12 cellular contexts compared by ENCODE assay signal in the genomic region with DNA sequence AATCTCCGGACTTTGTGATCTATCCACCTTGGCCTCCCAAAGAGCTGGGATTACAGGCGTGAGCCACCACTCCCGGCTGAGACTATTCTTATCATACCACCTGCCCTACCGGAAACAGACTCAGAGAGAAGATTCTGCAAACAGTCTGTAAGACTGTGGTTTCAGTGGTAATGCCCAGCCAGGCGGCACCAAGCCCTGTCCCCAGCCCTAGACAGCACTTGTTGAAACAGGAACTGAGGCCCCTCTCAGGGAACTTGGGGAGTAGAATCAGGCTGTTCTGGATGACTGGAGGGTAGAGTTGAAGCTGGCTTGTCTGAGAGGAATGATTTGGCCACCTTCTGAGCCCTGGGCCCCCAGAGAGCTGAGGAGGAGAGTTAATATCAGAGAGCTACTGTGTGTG. TPM values are rescaled to one million over a fixed set of nuclear protein-coding genes. Genes with fewer than 3 reads are reported as not detected.
DNase-seq lines count a peak whose midpoint lies in the region; ATAC-seq and TF ChIP-seq lines count a peak whose summit lies in the region.
"Had no signal": no experiment of that assay in that cellular context is flagged by ENCODE, and none has a peak within 500 bp of the region (broad histone marks: within the 10 kb centered on the region; RNA-seq: fewer than 3 reads in every experiment).

No MANE protein-coding gene starts in this region.

- in situ Hi-C loops in HAP-1 (cut with MboI; ENCODE audit: low sequenced_read_pairs), result no loop called here

- intact Hi-C loops in spleen (cut with DNase I; ENCODE audit: low total_unique reads), result no loop called here

- H3K4me1 ChIP-seq in spleen, result peaks cover 0 to 37% (median 22%) of the 10 kb centered on the region in 6 donors
- no peaks in the 10 kb centered on the region for H3K4me1 ChIP-seq in HAP-1
- H3K4me1 ChIP-seq: parathyroid adenoma had no signal

- H3K9me3 ChIP-seq in spleen, result no peaks in the 10 kb centered on the region
- H3K9me3 ChIP-seq in HAP-1, result no peaks in the 10 kb centered on the region

- H3K27me3 ChIP-seq in spleen (replicated peaks in 1 of 7) (peaks cover 0 to 47% (median 20%) of the 10 kb centered on the region in 7 donors), HAP-1 (ENCODE audit: low read depth) (no peaks in the 10 kb centered on the region)

- no peak overlapping the region for H3K4me3 ChIP-seq in spleen
- H3K4me3 ChIP-seq in HAP-1, result no peak overlapping the region

- WGBS in spleen, 5 donors, result 27 to 45% (median 32%) methylated on average over 1 to 5 of the region's 5 CpGs

- no peaks in the 10 kb centered on the region for H3K36me3 ChIP-seq in spleen
- H3K36me3 ChIP-seq in HAP-1 (replicated peaks), result no peaks in the 10 kb centered on the region

- no peak overlapping the region for H3K27ac ChIP-seq in spleen
- H3K27ac ChIP-seq: 22Rv1, parathyroid adenoma had no signal

- TF ChIP-seq POLR2A in spleen (IDR thresholded peaks at IDR 0.05), result no peak

- ATAC-seq in HG03045 (IDR thresholded peaks at IDR 0.05; ENCODE audit: unreplicated experiment), result peak; percentile 82

- no peak for TF ChIP-seq CTCF in spleen (IDR thresholded peaks at IDR 0.05 in 8 of 11, conservative IDR thresholded peaks at IDR 0.05 in 3 of 11)

- DNase-seq in DMS79 (lab: John Stamatoyannopoulos, UW), result peak; percentile 5
- no peak for DNase-seq in DMS79 treated with DMSO at 0.1 percent for 48 hours (lab: John Stamatoyannopoulos, UW)
- peak; percentile 2 for DNase-seq in RPMI8226
- peak; percentile 89 for DNase-seq in spleen
- DNase-seq in NCI-H2081 treated with DMSO at 0.1 percent for 48 hours (lab: John Stamatoyannopoulos, UW), result no peak
- no peak for DNase-seq in HAP-1 (ENCODE audit: low spot score in 2 of 2)
- DNase-seq in NCI-H146 treated with DMSO at 0.1 percent for 48 hours (lab: John Stamatoyannopoulos, UW; ENCODE audit: unreplicated experiment), result no peak
- DNase-seq: NCI-H526 had no signal

RNA-seq across cellular contexts. Expression of a gene that starts 1.3 kb away (rescaled TPM):
- 1 to 10 TPM in 2 of 7 donors, under 1 TPM in 3, not detected in 2; 0.27 to 1.8 (median 0.77) TPM for total RNA-seq in spleen
- under 1 TPM; 0.04 to 0.19 (median 0.15) TPM for polyA plus RNA-seq in spleen
- total RNA-seq: dermis microvascular lymphatic vessel endothelial cell had no signal

RNA-seq across cellular contexts. Expression of a gene that starts 40.0 kb away (rescaled TPM):
- total RNA-seq in spleen, result 1 to 10 TPM in 1 of 7 donors, under 1 TPM in 4, not detected in 2; 0.23 to 1.2 (median 0.92) TPM
- under 1 TPM; 0.03 to 0.21 (median 0.07) TPM for polyA plus RNA-seq in spleen
- total RNA-seq: dermis microvascular lymphatic vessel endothelial cell had no signal

Comparison
In these comparisons a context has a peak if more than half of its experiments do, and no peak if none do; other contexts are left out.
1. DNase-seq: peak in DMS79 (single experiment), RPMI8226 (single experiment) and spleen (single experiment); none in DMS79 treated with DMSO at 0.1 percent for 48 hours (single experiment), NCI-H2081 treated with DMSO at 0.1 percent for 48 hours (single experiment), HAP-1 (0 of 2) and NCI-H146 treated with DMSO at 0.1 percent for 48 hours (single experiment).